22 cellular contexts compared by ENCODE assay signal in the genomic region with DNA sequence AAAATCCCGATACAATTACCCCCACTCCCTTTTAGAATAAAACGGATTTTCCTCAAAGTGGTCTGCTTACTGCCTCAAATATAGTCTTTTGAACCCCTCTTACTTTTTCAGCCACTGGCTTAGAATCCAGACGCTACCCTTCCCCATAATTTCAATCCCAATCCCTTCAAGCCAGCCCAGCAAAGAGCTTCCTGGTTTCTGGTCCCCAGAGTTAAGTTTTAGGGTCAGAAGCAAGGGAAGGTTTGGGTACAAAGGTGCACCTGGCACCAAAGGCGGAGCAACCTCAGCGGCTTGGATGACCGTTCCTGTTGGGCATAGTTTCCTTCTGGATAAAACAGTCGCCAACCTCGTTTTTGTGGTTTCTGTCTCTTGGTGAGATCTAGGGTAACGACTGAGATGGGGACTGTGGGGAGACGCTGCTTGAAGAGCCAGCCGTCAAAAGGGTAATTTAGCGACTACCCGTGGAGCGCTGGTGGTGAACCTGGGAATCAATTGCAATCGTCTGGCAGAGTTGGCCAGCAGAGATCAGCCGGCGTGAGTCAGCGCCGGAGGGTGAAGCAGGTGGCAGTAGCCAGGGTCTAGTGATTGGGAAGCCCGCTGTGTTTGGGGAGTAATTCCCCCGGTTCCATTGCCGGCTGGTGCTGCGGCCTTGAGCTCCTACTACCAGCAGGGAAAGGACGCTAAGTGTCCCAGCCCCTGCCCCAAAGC. TPM values are rescaled to one million over a fixed set of nuclear protein-coding genes. Genes with fewer than 3 reads are reported as not detected.
A peak's percentile ranks its signal among the peaks of the same experiment; 100 is the strongest.
DNase-seq lines count a peak whose midpoint lies in the region; ATAC-seq lines count a peak whose summit lies in the region.
"Had no signal": no experiment of that assay in that cellular context is flagged by ENCODE, and none has a peak within 500 bp of the region (broad histone marks: within the 10 kb centered on the region; RNA-seq: fewer than 3 reads in every experiment).

No MANE protein-coding gene starts in this region.

- no peaks in the 10 kb centered on the region for H3K9me3 ChIP-seq in ES-I3 (ENCODE audit: control insufficient read depth, insufficient read depth, low read length)
- H3K9me3 ChIP-seq: neutrophil had no signal

- DNase-seq in NCI-H1105 treated with DMSO at 0.1 percent for 48 hours (lab: John Stamatoyannopoulos, UW) (peak; percentile 26), NCI-H1105 (lab: John Stamatoyannopoulos, UW) (no peak), NAMALWA (ENCODE audit: low spot score) (no peak), NCI-H1436 (lab: John Stamatoyannopoulos, UW) (no peak)
- DNase-seq in activated T-helper 1 cell treated with anti-CD3 and anti-CD28 coated beads, Interleukin-12 subunit alpha, Interleukin-12 subunit beta, Interleukin-2, Interleukin-4 antibody, amounts not matched to agents 30 ng/mL and 10 ng/mL and 1 ng/mL, durations not matched to agents 14 hours and 24 hours and 36 hours (ENCODE audit: low spot score), result no peak
- peak in 1 of 10 donors; percentile 15 for DNase-seq in naive thymus-derived CD8-positive, alpha-beta T cell
- DNase-seq: activated CD4-positive, alpha-beta memory T cell treated with anti-CD3 and anti-CD28 coated beads, Interleukin-2, amount 10 ng/mL, durations not matched to agents 7 days and 5 days; GM23248; NCI-H1417 treated with DMSO at 0.1 percent for 48 hours; NCI-H526 treated with DMSO at 0.1 percent for 48 hours; stimulated activated naive CD4-positive, alpha-beta T cell; T-helper 2 cell had no signal

- no peak for ATAC-seq in naive thymus-derived CD8-positive, alpha-beta T cell
- no peak for ATAC-seq in GM19467 (IDR thresholded peaks at IDR 0.05; ENCODE audit: unreplicated experiment)
- ATAC-seq: activated T-helper 17 cell treated with anti-CD3 and anti-CD28 coated beads, Interleukin-2, amount 50 U/mL, for 72 hours had no signal

- peaks cover 71% of the 10 kb centered on the region for H3K27me3 Mint-ChIP-seq in activated T-helper 1 cell treated with anti-CD3 and anti-CD28 coated beads, Interleukin-12 subunit alpha, Interleukin-12 subunit beta, Interleukin-2, Interleukin-4 antibody, amounts not matched to agents 30 ng/mL and 10 ng/mL and 1 ng/mL, durations not matched to agents 14 hours and 24 hours and 36 hours (ENCODE audit: insufficient read depth)
- peaks cover 31 to 100% (median 58%) of the 10 kb centered on the region in 5 donors for H3K27me3 Mint-ChIP-seq in naive thymus-derived CD8-positive, alpha-beta T cell

- POLR2A ChIA-PET in naive thymus-derived CD8-positive, alpha-beta T cell (lab: Charles Lee), result no interaction called here

- H3K27ac Mint-ChIP-seq in activated T-helper 1 cell treated with anti-CD3 and anti-CD28 coated beads, Interleukin-12 subunit alpha, Interleukin-12 subunit beta, Interleukin-2, Interleukin-4 antibody, amounts not matched to agents 30 ng/mL and 10 ng/mL and 1 ng/mL, durations not matched to agents 14 hours and 24 hours and 36 hours, result peak overlapping the region; percentile 44
- H3K27ac Mint-ChIP-seq in naive thymus-derived CD8-positive, alpha-beta T cell, result peak overlapping the region in 1 of 10 donors; percentile 18
- H3K27ac Mint-ChIP-seq: activated CD4-positive, alpha-beta memory T cell treated with anti-CD3 and anti-CD28 coated beads, Interleukin-2, amount 10 ng/mL, durations not matched to agents 7 days and 5 days; activated T-helper 17 cell treated with anti-CD3 and anti-CD28 coated beads, Interleukin-2, amount 50 U/mL, for 72 hours; dendritic cell treated with granulocyte-macrophage colony-stimulating factor and Interleukin-4, amounts not matched to agents 40 ng/mL and 50 ng/mL, for 4 days had no signal

- H3K9ac ChIP-seq in ES-I3 (ENCODE audit: low read depth, low read length), result peak overlapping the region; percentile 30; the same call in 1 of the 2 replicates
- H3K9ac ChIP-seq: GM23248 had no signal

- H3K36me3 Mint-ChIP-seq in activated T-helper 1 cell treated with anti-CD3 and anti-CD28 coated beads, Interleukin-12 subunit alpha, Interleukin-12 subunit beta, Interleukin-2, Interleukin-4 antibody, amounts not matched to agents 30 ng/mL and 10 ng/mL and 1 ng/mL, durations not matched to agents 14 hours and 24 hours and 36 hours (ENCODE audit: low read depth), result no peaks in the 10 kb centered on the region
- peaks cover 0 to 2% (median 0%) of the 10 kb centered on the region in 3 donors for H3K36me3 Mint-ChIP-seq in naive thymus-derived CD8-positive, alpha-beta T cell

- H3K4me3 Mint-ChIP-seq in activated T-helper 1 cell treated with anti-CD3 and anti-CD28 coated beads, Interleukin-12 subunit alpha, Interleukin-12 subunit beta, Interleukin-2, Interleukin-4 antibody, amounts not matched to agents 30 ng/mL and 10 ng/mL and 1 ng/mL, durations not matched to agents 14 hours and 24 hours and 36 hours, result no peak overlapping the region
- peak overlapping the region in 8 of 10 donors; percentile 13 to 87 (median 36) for H3K4me3 Mint-ChIP-seq in naive thymus-derived CD8-positive, alpha-beta T cell
- H3K4me3 Mint-ChIP-seq: activated CD4-positive, alpha-beta memory T cell treated with anti-CD3 and anti-CD28 coated beads, Interleukin-2, amount 10 ng/mL, durations not matched to agents 7 days and 5 days; dendritic cell treated with granulocyte-macrophage colony-stimulating factor and Interleukin-4, amounts not matched to agents 40 ng/mL and 50 ng/mL, for 4 days had no signal

- intact Hi-C loops in activated T-helper 1 cell treated with anti-CD3 and anti-CD28 coated beads, Interleukin-12 subunit alpha, Interleukin-12 subunit beta, Interleukin-2, Interleukin-4 antibody, amounts not matched to agents 30 ng/mL and 10 ng/mL and 1 ng/mL, durations not matched to agents 14 hours and 24 hours and 36 hours (cut with micrococcal nuclease), result loop anchor here (1.0 to 10.0 kb wide), 3 partner anchors 10 to 321 kb away; a partner anchor contains a TSS

- no peaks in the 10 kb centered on the region; the same call in 1 of the 2 replicates for H3K4me1 ChIP-seq in ES-I3 (ENCODE audit: insufficient read depth, low read length)

- peaks cover 6% of the 10 kb centered on the region for H3K4me1 Mint-ChIP-seq in activated T-helper 1 cell treated with anti-CD3 and anti-CD28 coated beads, Interleukin-12 subunit alpha, Interleukin-12 subunit beta, Interleukin-2, Interleukin-4 antibody, amounts not matched to agents 30 ng/mL and 10 ng/mL and 1 ng/mL, durations not matched to agents 14 hours and 24 hours and 36 hours (ENCODE audit: low read depth)
- peaks cover 25 to 52% (median 40%) of the 10 kb centered on the region in 4 donors for H3K4me1 Mint-ChIP-seq in naive thymus-derived CD8-positive, alpha-beta T cell

- H3K9me3 Mint-ChIP-seq in activated T-helper 1 cell treated with anti-CD3 and anti-CD28 coated beads, Interleukin-12 subunit alpha, Interleukin-12 subunit beta, Interleukin-2, Interleukin-4 antibody, amounts not matched to agents 30 ng/mL and 10 ng/mL and 1 ng/mL, durations not matched to agents 14 hours and 24 hours and 36 hours, result no peaks in the 10 kb centered on the region
- no peaks in the 10 kb centered on the region for H3K9me3 Mint-ChIP-seq in naive thymus-derived CD8-positive, alpha-beta T cell
- H3K9me3 Mint-ChIP-seq: activated CD4-positive, alpha-beta memory T cell treated with anti-CD3 and anti-CD28 coated beads, Interleukin-2, amount 10 ng/mL, durations not matched to agents 7 days and 5 days; activated T-helper 17 cell treated with anti-CD3 and anti-CD28 coated beads, Interleukin-2, amount 50 U/mL, for 72 hours; dendritic cell treated with granulocyte-macrophage colony-stimulating factor and Interleukin-4, amounts not matched to agents 40 ng/mL and 50 ng/mL, for 4 days had no signal

- no peaks in the 10 kb centered on the region for H3K36me3 ChIP-seq in ES-I3 (ENCODE audit: insufficient read depth, low read length)
- H3K36me3 ChIP-seq: neutrophil had no signal

RNA-seq across cellular contexts. Expression of a gene that starts 1.6 kb away (rescaled TPM):
- total RNA-seq in activated T-helper 1 cell treated with anti-CD3 and anti-CD28 coated beads, Interleukin-12 subunit alpha, Interleukin-12 subunit beta, Interleukin-2, Interleukin-4 antibody, amounts not matched to agents 30 ng/mL and 10 ng/mL and 1 ng/mL, durations not matched to agents 14 hours and 24 hours and 36 hours, result not detected in 2 replicates
- not detected for total RNA-seq in naive thymus-derived CD8-positive, alpha-beta T cell
- polyA plus RNA-seq in naive thymus-derived CD8-positive, alpha-beta T cell, result not detected
- total RNA-seq: A172; activated CD4-positive, alpha-beta memory T cell treated with anti-CD3 and anti-CD28 coated beads, Interleukin-2, amount 10 ng/mL, durations not matched to agents 7 days and 5 days; activated T-helper 17 cell treated with anti-CD3 and anti-CD28 coated beads, Interleukin-2, amount 50 U/mL, for 72 hours; GM23248; lung; RPMI7951; skeletal muscle tissue; urinary bladder had no signal
- polyA plus RNA-seq: GM23248, lung, urinary bladder had no signal

RNA-seq across cellular contexts. Expression of a gene that starts 9.8 kb away (rescaled TPM):
- 0.36 TPM in 1 of 2 replicates, not detected in the other for total RNA-seq in activated T-helper 1 cell treated with anti-CD3 and anti-CD28 coated beads, Interleukin-12 subunit alpha, Interleukin-12 subunit beta, Interleukin-2, Interleukin-4 antibody, amounts not matched to agents 30 ng/mL and 10 ng/mL and 1 ng/mL, durations not matched to agents 14 hours and 24 hours and 36 hours
- total RNA-seq in naive thymus-derived CD8-positive, alpha-beta T cell, result not detected
- not detected for polyA plus RNA-seq in naive thymus-derived CD8-positive, alpha-beta T cell
- total RNA-seq: A172; activated CD4-positive, alpha-beta memory T cell treated with anti-CD3 and anti-CD28 coated beads, Interleukin-2, amount 10 ng/mL, durations not matched to agents 7 days and 5 days; activated T-helper 17 cell treated with anti-CD3 and anti-CD28 coated beads, Interleukin-2, amount 50 U/mL, for 72 hours; GM23248; lung; RPMI7951; skeletal muscle tissue; urinary bladder had no signal
- polyA plus RNA-seq: GM23248, urinary bladder had no signal

RNA-seq across cellular contexts. Expression of a gene that starts 24.0 kb away (rescaled TPM):
- not detected in 2 replicates for total RNA-seq in activated T-helper 1 cell treated with anti-CD3 and anti-CD28 coated beads, Interleukin-12 subunit alpha, Interleukin-12 subunit beta, Interleukin-2, Interleukin-4 antibody, amounts not matched to agents 30 ng/mL and 10 ng/mL and 1 ng/mL, durations not matched to agents 14 hours and 24 hours and 36 hours
- total RNA-seq in naive thymus-derived CD8-positive, alpha-beta T cell, result not detected
- not detected for polyA plus RNA-seq in naive thymus-derived CD8-positive, alpha-beta T cell
- total RNA-seq: activated CD4-positive, alpha-beta memory T cell treated with anti-CD3 and anti-CD28 coated beads, Interleukin-2, amount 10 ng/mL, durations not matched to agents 7 days and 5 days; activated T-helper 17 cell treated with anti-CD3 and anti-CD28 coated beads, Interleukin-2, amount 50 U/mL, for 72 hours; GM23248; skeletal muscle tissue had no signal
- polyA plus RNA-seq: GM23248 had no signal

RNA-seq across cellular contexts. Expression of a gene that starts 57.9 kb away (rescaled TPM):
- total RNA-seq in activated T-helper 1 cell treated with anti-CD3 and anti-CD28 coated beads, Interleukin-12 subunit alpha, Interleukin-12 subunit beta, Interleukin-2, Interleukin-4 antibody, amounts not matched to agents 30 ng/mL and 10 ng/mL and 1 ng/mL, durations not matched to agents 14 hours and 24 hours and 36 hours, result not detected in 2 replicates
- not detected for total RNA-seq in naive thymus-derived CD8-positive, alpha-beta T cell
- polyA plus RNA-seq in naive thymus-derived CD8-positive, alpha-beta T cell, result under 1 TPM in 1 of 3 donors, not detected in 2; 0.23 TPM
- total RNA-seq: activated CD4-positive, alpha-beta memory T cell treated with anti-CD3 and anti-CD28 coated beads, Interleukin-2, amount 10 ng/mL, durations not matched to agents 7 days and 5 days; activated T-helper 17 cell treated with anti-CD3 and anti-CD28 coated beads, Interleukin-2, amount 50 U/mL, for 72 hours; GM23248; skeletal muscle tissue; urinary bladder had no signal
- polyA plus RNA-seq: urinary bladder had no signal
